Comparison of ENCODE assay signal across 1 cellular context in genomic region chr12:112450725-112451124, GRCh38.
TF ChIP-seq lines count a peak whose summit lies in the region.

No MANE protein-coding gene starts in this region.

TF ChIP-seq in HCT116, 20 proteins besides CTCF, POLR2A, EP300 and RAD21 (continued from another document):
- TF ChIP-seq MAX (IDR thresholded peaks at IDR 0.05) = no peak
- TF ChIP-seq SRF (IDR thresholded peaks at IDR 0.05; ENCODE audit: low read depth) = no peak
- TF ChIP-seq REST (IDR thresholded peaks at IDR 0.05; ENCODE audit: low read depth) = no peak
- TF ChIP-seq CBX3 (IDR thresholded peaks at IDR 0.05; ENCODE audit: low read depth) = no peak
- TF ChIP-seq JUND (IDR thresholded peaks at IDR 0.05) = no peak
- no peak for TF ChIP-seq YY1 (IDR thresholded peaks at IDR 0.05; ENCODE audit: extremely low read depth, insufficient replicate concordance, low read depth, low read length)
